In the genomic region with DNA sequence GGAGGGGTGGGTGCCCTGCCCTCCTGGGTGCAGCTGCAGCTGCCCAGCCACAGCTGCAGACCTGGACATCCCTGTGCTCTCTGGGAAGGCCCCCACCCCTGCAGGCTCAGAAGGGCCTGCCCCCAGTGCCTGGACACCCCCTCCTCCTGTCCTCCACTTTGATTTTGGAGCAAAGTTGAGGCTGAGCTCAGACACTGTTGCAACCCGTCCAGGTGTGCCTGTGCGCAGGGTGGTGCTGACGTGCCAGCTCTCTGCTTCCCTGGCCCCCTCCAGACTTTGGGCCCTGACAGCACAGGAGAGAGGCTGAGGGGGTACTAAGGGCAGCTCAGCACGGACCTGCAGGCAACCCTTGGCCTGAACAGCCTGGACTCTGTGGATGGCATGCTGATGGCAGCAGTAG, we compare ENCODE assay signal across 16 cellular contexts.
A peak's percentile ranks its signal among the peaks of the same experiment; 100 is the strongest.
DNase-seq lines count a peak whose midpoint lies in the region; ATAC-seq and TF ChIP-seq lines count a peak whose summit lies in the region.
"Had no signal": no experiment of that assay in that cellular context is flagged by ENCODE, and none has a peak within 500 bp of the region (broad histone marks: within the 10 kb centered on the region; RNA-seq: fewer than 3 reads in every experiment).

No MANE protein-coding gene starts in this region.

- WGBS in spleen, 5 donors: 14 to 89% (median 66%) methylated on average over 2 to 4 of the region's 4 CpGs

- no peak for DNase-seq in natural killer cell treated with Interleukin-12 subunit alpha and Interleukin-12 subunit beta and Interleukin-15 and Interleukin-18, amount 100 ng/mL, for 72 hours (ENCODE audit: low spot score)
- DNase-seq in natural killer cell (no peak), spleen (peak; percentile 63), pons (ENCODE audit: low spot score) (no peak), dermis blood vessel endothelial cell (no peak)
- DNase-seq in naive thymus-derived CD4-positive, alpha-beta T cell: no peak
- no peak for DNase-seq in activated effector memory CD4-positive, alpha-beta T cell treated with Interleukin-2 at 50 U/mL for 16 hours
- DNase-seq: ACHN; CD4-positive, CD25-positive, alpha-beta regulatory T cell; DMS 273 treated with DMSO at 0.1 percent for 48 hours; DMS79; HCEC 1CT; HFFc6 had no signal

- no peaks in the 10 kb centered on the region for H3K36me3 Mint-ChIP-seq in natural killer cell treated with Interleukin-12 subunit alpha and Interleukin-12 subunit beta and Interleukin-15 and Interleukin-18, amount 100 ng/mL, for 72 hours
- no peaks in the 10 kb centered on the region for H3K36me3 Mint-ChIP-seq in natural killer cell
- no peaks in the 10 kb centered on the region for H3K36me3 Mint-ChIP-seq in naive thymus-derived CD4-positive, alpha-beta T cell
- H3K36me3 Mint-ChIP-seq: CD4-positive, CD25-positive, alpha-beta regulatory T cell had no signal

- H3K9me3 Mint-ChIP-seq in natural killer cell treated with Interleukin-12 subunit alpha and Interleukin-12 subunit beta and Interleukin-15 and Interleukin-18, amount 100 ng/mL, for 72 hours: no peaks in the 10 kb centered on the region
- H3K9me3 Mint-ChIP-seq in natural killer cell: peaks cover 0 to 3% of the 10 kb centered on the region in 2 donors
- H3K9me3 Mint-ChIP-seq in naive thymus-derived CD4-positive, alpha-beta T cell: peaks cover 0 to 7% (median 0%) of the 10 kb centered on the region in 11 donors

- intact Hi-C loops in natural killer cell (cut with micrococcal nuclease): no loop called here
- intact Hi-C loops in naive thymus-derived CD4-positive, alpha-beta T cell (cut with micrococcal nuclease): no loop called here
- intact Hi-C loops in spleen (cut with DNase I; ENCODE audit: low total_unique reads): no loop called here

- no peak for TF ChIP-seq CTCF in natural killer cell (IDR thresholded peaks at IDR 0.05)
- TF ChIP-seq CTCF in spleen (IDR thresholded peaks at IDR 0.05 in 8 of 11, conservative IDR thresholded peaks at IDR 0.05 in 3 of 11): no peak

- H3K36me3 ChIP-seq in naive thymus-derived CD4-positive, alpha-beta T cell (ENCODE audit: control insufficient read depth in 2 of 3, insufficient read depth in 3 of 3, low read length in 3 of 3): no peaks in the 10 kb centered on the region
- H3K36me3 ChIP-seq in spleen: no peaks in the 10 kb centered on the region
- H3K36me3 ChIP-seq: BLaER1 treated with 17β-estradiol and CSF1 and Interleukin-3, amounts not matched to agents 10 nM and 100 nM had no signal

- no peak overlapping the region for H3K4me3 Mint-ChIP-seq in natural killer cell treated with Interleukin-12 subunit alpha and Interleukin-12 subunit beta and Interleukin-15 and Interleukin-18, amount 100 ng/mL, for 72 hours
- H3K4me3 Mint-ChIP-seq in natural killer cell: no peak overlapping the region
- no peak overlapping the region for H3K4me3 Mint-ChIP-seq in naive thymus-derived CD4-positive, alpha-beta T cell
- H3K4me3 Mint-ChIP-seq: CD4-positive, CD25-positive, alpha-beta regulatory T cell; HFFc6 had no signal

- no peaks in the 10 kb centered on the region for H3K4me1 Mint-ChIP-seq in natural killer cell treated with Interleukin-12 subunit alpha and Interleukin-12 subunit beta and Interleukin-15 and Interleukin-18, amount 100 ng/mL, for 72 hours (ENCODE audit: low read depth in 2 of 2)
- H3K4me1 Mint-ChIP-seq in natural killer cell: no peaks in the 10 kb centered on the region
- H3K4me1 Mint-ChIP-seq in naive thymus-derived CD4-positive, alpha-beta T cell: no peaks in the 10 kb centered on the region
- H3K4me1 Mint-ChIP-seq: CD4-positive, CD25-positive, alpha-beta regulatory T cell had no signal

- no peaks in the 10 kb centered on the region for H3K9me3 ChIP-seq in naive thymus-derived CD4-positive, alpha-beta T cell (ENCODE audit: control insufficient read depth in 2 of 3, low read length in 3 of 3)
- peaks cover 0 to 6% (median 0%) of the 10 kb centered on the region in 8 donors for H3K9me3 ChIP-seq in spleen

- TF ChIP-seq POLR2A in spleen (IDR thresholded peaks at IDR 0.05): no peak

- ATAC-seq in natural killer cell treated with Interleukin-12 subunit alpha and Interleukin-12 subunit beta and Interleukin-15 and Interleukin-18, amount 100 ng/mL, for 72 hours: peak; percentile 11 to 13
- no peak for ATAC-seq in natural killer cell
- ATAC-seq in naive thymus-derived CD4-positive, alpha-beta T cell: peak; percentile 26
- ATAC-seq: GM12878 had no signal

- H3K27me3 ChIP-seq in naive thymus-derived CD4-positive, alpha-beta T cell (ENCODE audit: control insufficient read depth in 2 of 2, insufficient read depth in 2 of 2, low read length in 2 of 2): no peaks in the 10 kb centered on the region
- no peaks in the 10 kb centered on the region for H3K27me3 ChIP-seq in spleen (replicated peaks in 1 of 7)
- H3K27me3 ChIP-seq: BLaER1 treated with 17β-estradiol and CSF1 and Interleukin-3, amounts not matched to agents 10 nM and 100 nM had no signal

- no peak overlapping the region for H3K27ac ChIP-seq in naive thymus-derived CD4-positive, alpha-beta T cell (ENCODE audit: low read depth, low read length)
- no peak overlapping the region for H3K27ac ChIP-seq in spleen
- H3K27ac ChIP-seq: BLaER1 treated with 17β-estradiol and CSF1 and Interleukin-3, amounts not matched to agents 10 nM and 100 nM; HL-60 had no signal

- POLR2A ChIA-PET in naive thymus-derived CD4-positive, alpha-beta T cell (lab: Charles Lee): no interaction called here

- H3K4me1 ChIP-seq in naive thymus-derived CD4-positive, alpha-beta T cell (ENCODE audit: control insufficient read depth in 2 of 2, insufficient read depth in 2 of 2, low read length in 2 of 2): no peaks in the 10 kb centered on the region
- H3K4me1 ChIP-seq in spleen: no peaks in the 10 kb centered on the region
- H3K4me1 ChIP-seq: BLaER1 treated with 17β-estradiol and CSF1 and Interleukin-3, amounts not matched to agents 10 nM and 100 nM had no signal

- H3K27me3 Mint-ChIP-seq in natural killer cell treated with Interleukin-12 subunit alpha and Interleukin-12 subunit beta and Interleukin-15 and Interleukin-18, amount 100 ng/mL, for 72 hours: no peaks in the 10 kb centered on the region
- H3K27me3 Mint-ChIP-seq in natural killer cell (ENCODE audit: low read depth in 2 of 2): no peaks in the 10 kb centered on the region
- no peaks in the 10 kb centered on the region for H3K27me3 Mint-ChIP-seq in naive thymus-derived CD4-positive, alpha-beta T cell
- H3K27me3 Mint-ChIP-seq: CD4-positive, CD25-positive, alpha-beta regulatory T cell had no signal

- no peak overlapping the region for H3K27ac Mint-ChIP-seq in natural killer cell treated with Interleukin-12 subunit alpha and Interleukin-12 subunit beta and Interleukin-15 and Interleukin-18, amount 100 ng/mL, for 72 hours
- no peak overlapping the region for H3K27ac Mint-ChIP-seq in natural killer cell
- H3K27ac Mint-ChIP-seq in naive thymus-derived CD4-positive, alpha-beta T cell: no peak overlapping the region
- H3K27ac Mint-ChIP-seq: CD4-positive, CD25-positive, alpha-beta regulatory T cell; HFFc6 had no signal

- H3K4me3 ChIP-seq in naive thymus-derived CD4-positive, alpha-beta T cell (ENCODE audit: low read length): no peak overlapping the region
- no peak overlapping the region for H3K4me3 ChIP-seq in spleen
- H3K4me3 ChIP-seq: BLaER1 treated with 17β-estradiol and CSF1 and Interleukin-3, amounts not matched to agents 10 nM and 100 nM; GM12878 had no signal

- CTCF ChIA-PET in naive thymus-derived CD4-positive, alpha-beta T cell (lab: Charles Lee): no interaction called here

Comparison
In these comparisons a context has a peak if more than half of its experiments do, and no peak if none do; other contexts are left out.
1. ATAC-seq: peak in natural killer cell treated with Interleukin-12 subunit alpha and Interleukin-12 subunit beta and Interleukin-15 and Interleukin-18, amount 100 ng/mL, for 72 hours (2 of 2) and naive thymus-derived CD4-positive, alpha-beta T cell (single experiment); none in natural killer cell (0 of 3).